Comparison of ENCODE assay signal across 8 cellular contexts in the genomic region with DNA sequence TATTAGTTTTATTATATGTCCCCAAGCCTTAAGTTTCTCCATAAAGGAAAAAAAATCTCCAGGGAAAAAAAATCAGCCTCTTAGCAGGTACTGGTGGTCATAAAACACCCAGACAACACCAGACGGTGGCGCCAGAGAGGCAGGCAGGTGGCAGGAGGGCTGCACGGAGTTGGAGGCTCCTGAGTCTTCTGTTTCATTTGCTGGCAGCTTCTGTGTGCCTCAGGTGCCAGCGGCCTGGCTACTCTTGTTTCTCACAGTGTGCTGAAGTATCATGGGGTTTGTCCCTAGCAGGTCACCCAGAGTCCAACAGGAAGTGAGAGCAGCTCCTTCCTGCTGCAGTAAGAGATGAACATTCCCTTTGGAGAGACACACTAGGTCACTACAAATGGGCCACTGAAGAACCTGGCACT.
DNase-seq lines count a peak whose midpoint lies in the region; ATAC-seq, FAIRE-seq and TF ChIP-seq lines count a peak whose summit lies in the region.

No MANE protein-coding gene starts in this region.

- peak; percentile 91 for TF ChIP-seq RAD21 in HepG2 (CRISPR knock-in tag; IDR thresholded peaks at IDR 0.05)

- POLR2A ChIA-PET in HepG2 (lab: Yijun Ruan, JAX) = interaction anchor here (1.7 to 6.4 kb wide), 3 partner anchors 27 to 198 kb away, joined by 6 to 43 read pairs (median 6); partner anchors contain the start of gene GADD45A

- TF ChIP-seq EP300 in HepG2 (IDR thresholded peaks at IDR 0.05; ENCODE audit: low read depth in 2 of 2, low read length in 2 of 2) = no peak
- TF ChIP-seq EP300 in HepG2 (CRISPR knock-in tag; IDR thresholded peaks at IDR 0.05; ENCODE audit: borderline replicate concordance) = no peak

- intact Hi-C loops in HepG2 (cut with micrococcal nuclease; ENCODE audit: unreplicated experiment) = loop anchor here (1.0 to 2.0 kb wide), 4 partner anchors 26 to 209 kb away; partner anchors contain the start of gene GADD45A

- 0% methylated on average over 3 of the region's 4 CpGs for WGBS in HepG2 (ENCODE audit: low lambda C conversion rate)

- H3K4me1 ChIP-seq in HepG2 (ENCODE audit: insufficient read depth, low read length) = peaks cover 52% of the 10 kb centered on the region

- H3K9me3 ChIP-seq in HepG2 (ENCODE audit: low read length) = no peaks in the 10 kb centered on the region

- TF ChIP-seq CTCF in AG10803 (conservative IDR thresholded peaks at IDR 0.05; ENCODE audit: low read length) (peak; percentile 89), choroid plexus epithelial cell (conservative IDR thresholded peaks at IDR 0.05; ENCODE audit: low read depth, low read length) (peak; percentile 96), HepG2 (CRISPR knock-in tag; IDR thresholded peaks at IDR 0.05) (peak; percentile 88)

- H3K36me3 ChIP-seq in HepG2 (replicated peaks in 1 of 2; ENCODE audit: control insufficient read depth in 1 of 2, insufficient read depth in 2 of 2, low read length in 2 of 2) = no peaks in the 10 kb centered on the region

- peak overlapping the region; percentile 57 for H3K4me2 ChIP-seq in HepG2 (ENCODE audit: low read depth, low read length)

- peak; percentile 59 for FAIRE-seq in HepG2 (lab: Jason Lieb, UNC)

- DNase-seq in AG10803 (ENCODE audit: low read depth) (peak; percentile 83), NCI-H226 (peak; percentile 74), choroid plexus epithelial cell (ENCODE audit: low read depth) (peak; percentile 93), HepG2 (ENCODE audit: low spot score) (peak; percentile 74)
- peak; percentile 69 for DNase-seq in activated CD4-positive, alpha-beta T cell treated with anti-CD3 and anti-CD28 coated beads for 1 hour
- DNase-seq in stimulated activated CD4-positive, alpha-beta T cell treated with anti-CD3 and anti-CD28 coated beads, TNF-alpha, amount 100 ng/mL, for 1 hour (ENCODE audit: low read depth in 3 of 3, low spot score in 1 of 3) = peak; percentile 47 to 89 (median 63)

- H3K27ac ChIP-seq in HepG2 (ENCODE audit: extremely low read length, insufficient read depth, low read length) = no peak overlapping the region

- BruUV-seq in HepG2 (replicated peaks; lab: Mats Ljungman, UMichigan) = no TSS peak

- ATAC-seq in GM19023 (IDR thresholded peaks at IDR 0.05; ENCODE audit: unreplicated experiment) (peak; percentile 74), HG03159 (IDR thresholded peaks at IDR 0.05; ENCODE audit: unreplicated experiment) (peak; percentile 93), HepG2 (peak; percentile 90)

- H3K4me3 ChIP-seq in AG10803 (ENCODE audit: low read length) (no peak overlapping the region), choroid plexus epithelial cell (ENCODE audit: low read depth, low read length) (no peak overlapping the region), HepG2 (replicated peaks in 1 of 3; ENCODE audit: insufficient read depth in 1 of 3, low read depth in 2 of 3, low read length in 3 of 3) (no peak overlapping the region)

- 0 out of 5 replicates have a peak, but pooled peaks cover 0 to 6% of the 10 kb centered on the region in 2 experiments for H3K27me3 ChIP-seq in HepG2 (ENCODE audit: control insufficient read depth in 1 of 2, insufficient read depth in 2 of 2, low read length in 2 of 2)

- no peaks in the 10 kb centered on the region for H4K20me1 ChIP-seq in HepG2 (ENCODE audit: insufficient read depth, low read length)

- in situ Hi-C loops in HepG2 (cut with HindIII; ENCODE audit: extremely low pct_ligation_motif_present, low pct_unique_long_range_greater_than_20kb) = loop anchor here (5.0 to 10.0 kb wide), 2 partner anchors 123 to 201 kb away; partner anchors contain the start of gene GADD45A

- no peak overlapping the region for H2AFZ ChIP-seq in HepG2 (ENCODE audit: low read length)

- H3K9ac ChIP-seq in HepG2 (ENCODE audit: insufficient read depth, low read depth, low read length) = no peak overlapping the region

- CTCF ChIA-PET in HepG2 (lab: Yijun Ruan, JAX; ENCODE audit: low intra/inter-chr PET ratio, low total read pairs) = interaction anchor here (1.2 to 3.2 kb wide), 6 partner anchors 26 to 210 kb away, joined by 3 to 28 read pairs (median 7); no protein-coding TSS in a partner anchor

- H3K79me2 ChIP-seq in HepG2 (ENCODE audit: insufficient read depth, low read length) = no peaks in the 10 kb centered on the region

- no peak for TF ChIP-seq POLR2A in HepG2 (IDR thresholded peaks at IDR 0.05; ENCODE audit: insufficient read depth in 1 of 2, low read depth in 2 of 2, low read length in 2 of 2)

TF ChIP-seq in HepG2, 621 proteins besides CTCF, POLR2A, EP300 and RAD21 (continues in another document):
- TF ChIP-seq ZZZ3 (CRISPR knock-in tag; IDR thresholded peaks at IDR 0.05; ENCODE audit: borderline replicate concordance) (no peak), IRF2 (CRISPR knock-in tag; IDR thresholded peaks at IDR 0.05) (peak; percentile 57; the same call in 1 of the 2 replicates), YY1 (IDR thresholded peaks at IDR 0.05; ENCODE audit: insufficient read depth, insufficient replicate concordance, low read depth, low read length) (peak; percentile 28), ZNF207 (IDR thresholded peaks at IDR 0.05; ENCODE audit: borderline replicate concordance) (no peak), ZNF230 (CRISPR knock-in tag; IDR thresholded peaks at IDR 0.05) (no peak), ZNF335 (CRISPR knock-in tag; IDR thresholded peaks at IDR 0.05) (0 out of 2 replicates have a peak, but pooled peaks have one; percentile 17), GATAD2A (CRISPR knock-in tag; IDR thresholded peaks at IDR 0.05) (peak; percentile 46; the same call in 1 of the 2 replicates), ERF (CRISPR knock-in tag; IDR thresholded peaks at IDR 0.05) (0 out of 2 replicates have a peak, but pooled peaks have one; percentile 18), SMAD3 (CRISPR knock-in tag; IDR thresholded peaks at IDR 0.05) (0 out of 2 replicates have a peak, but pooled peaks have one; percentile 22), RBM39 (IDR thresholded peaks at IDR 0.05; ENCODE audit: low read depth, low read length, poor library complexity, severe bottlenecking) (no peak), CSRNP1 (CRISPR knock-in tag; IDR thresholded peaks at IDR 0.05) (no peak), SNAPC2 (CRISPR knock-in tag; IDR thresholded peaks at IDR 0.05) (0 out of 2 replicates have a peak, but pooled peaks have one; percentile 23), REPIN1 (CRISPR knock-in tag; IDR thresholded peaks at IDR 0.05; ENCODE audit: borderline replicate concordance, low read depth) (0 out of 2 replicates have a peak, but pooled peaks have one; percentile 51), SAP130 (CRISPR knock-in tag; IDR thresholded peaks at IDR 0.05; ENCODE audit: low read depth) (peak; percentile 43), SMC3 (IDR thresholded peaks at IDR 0.05; ENCODE audit: low read length) (peak; percentile 94), ZNF274 (CRISPR knock-in tag; IDR thresholded peaks at IDR 0.05) (no peak), KLF16 (CRISPR knock-in tag; IDR thresholded peaks at IDR 0.05) (0 out of 4 replicates have a peak, but pooled peaks of 1 of the 2 experiments have one; percentile 49), ZNF362 (CRISPR knock-in tag; IDR thresholded peaks at IDR 0.05; ENCODE audit: borderline replicate concordance) (peak; percentile 80; the same call in 1 of the 2 replicates), HNRNPUL1 (IDR thresholded peaks at IDR 0.05; ENCODE audit: low read depth, low read length) (no peak), XRCC5 (optimal IDR thresholded peaks at IDR 0.05; ENCODE audit: low read length) (peak; percentile 46), ZNF768 (CRISPR knock-in tag; IDR thresholded peaks at IDR 0.05) (0 out of 2 replicates have a peak, but pooled peaks have one; percentile 20), YEATS2 (CRISPR knock-in tag; IDR thresholded peaks at IDR 0.05; ENCODE audit: borderline replicate concordance) (peak; percentile 29; the same call in 1 of the 2 replicates), KMT2B (CRISPR knock-in tag; IDR thresholded peaks at IDR 0.05) (no peak), ZFP62 (CRISPR knock-in tag; IDR thresholded peaks at IDR 0.05) (no peak)
- TF ChIP-seq, protein P1, sequence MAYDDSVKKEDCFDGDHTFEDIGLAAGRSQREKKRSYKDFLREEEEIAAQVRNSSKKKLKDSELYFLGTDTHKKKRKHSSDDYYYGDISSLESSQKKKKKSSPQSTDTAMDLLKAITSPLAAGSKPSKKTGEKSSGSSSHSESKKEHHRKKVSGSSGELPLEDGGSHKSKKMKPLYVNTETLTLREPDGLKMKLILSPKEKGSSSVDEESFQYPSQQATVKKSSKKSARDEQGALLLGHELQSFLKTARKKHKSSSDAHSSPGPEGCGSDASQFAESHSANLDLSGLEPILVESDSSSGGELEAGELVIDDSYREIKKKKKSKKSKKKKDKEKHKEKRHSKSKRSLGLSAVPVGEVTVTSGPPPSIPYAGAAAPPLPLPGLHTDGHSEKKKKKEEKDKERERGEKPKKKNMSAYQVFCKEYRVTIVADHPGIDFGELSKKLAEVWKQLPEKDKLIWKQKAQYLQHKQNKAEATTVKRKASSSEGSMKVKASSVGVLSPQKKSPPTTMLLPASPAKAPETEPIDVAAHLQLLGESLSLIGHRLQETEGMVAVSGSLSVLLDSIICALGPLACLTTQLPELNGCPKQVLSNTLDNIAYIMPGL (CRISPR knock-in tag; IDR thresholded peaks at IDR 0.05; ENCODE audit: borderline replicate concordance in 1 of 2, low read depth in 1 of 2) = peak; percentile 13 to 48; a peak in 1 of 4 replicates
